Comparison of ENCODE assay signal across 8 cellular contexts in the genomic region with DNA sequence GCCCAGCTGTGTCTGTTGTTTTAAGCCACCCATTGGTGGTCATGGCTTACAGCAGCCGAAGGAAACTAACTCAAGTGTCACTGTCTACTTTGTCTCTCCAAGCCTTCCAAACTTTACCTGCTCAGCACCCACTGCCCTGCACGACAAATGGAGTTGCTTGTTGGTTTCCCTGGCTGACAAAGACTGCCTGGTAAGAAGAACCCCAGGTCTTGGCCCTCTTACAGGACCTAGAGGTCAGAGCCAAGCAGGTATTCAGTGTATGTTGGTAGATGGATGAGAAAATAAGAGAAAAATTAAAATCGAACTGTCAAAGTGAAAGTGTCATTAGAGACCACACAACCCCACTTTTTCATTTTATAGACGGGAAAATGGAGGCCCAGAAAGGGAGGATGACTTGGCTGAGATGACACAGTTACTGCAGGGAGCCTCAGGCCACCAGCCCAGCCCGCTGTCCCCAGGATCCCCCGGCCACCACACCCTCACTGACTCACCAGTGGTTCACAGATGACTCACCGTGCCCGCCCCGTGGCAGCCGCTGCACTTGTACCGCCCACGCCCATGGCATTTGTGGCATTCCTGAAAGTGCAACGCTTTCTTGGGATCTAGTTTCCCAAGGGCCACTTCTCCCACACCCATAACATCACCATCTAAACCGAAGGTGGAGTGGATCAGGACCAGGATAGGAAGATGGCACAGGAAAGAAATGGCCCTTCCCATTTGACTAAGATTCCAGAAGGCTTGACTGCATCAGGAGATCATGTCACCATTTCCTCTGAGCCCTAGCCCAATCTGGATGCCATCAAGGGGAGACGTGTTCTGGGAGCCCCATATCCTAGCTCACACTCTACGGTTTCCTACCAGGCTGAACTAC. TPM values are rescaled to one million over a fixed set of nuclear protein-coding genes. Genes with fewer than 3 reads are reported as not detected.
DNase-seq lines count a peak whose midpoint lies in the region; ATAC-seq and TF ChIP-seq lines count a peak whose summit lies in the region.

No MANE protein-coding gene starts in this region.

- DNase-seq in right cardiac atrium: peak in 2 of 3 donors; percentile 44 to 67
- DNase-seq in Right ventricle myocardium inferior (ENCODE audit: missing footprints): no peak
- DNase-seq in HL-60 (ENCODE audit: low read depth in 1 of 2, low spot score in 1 of 2): peak; percentile 13 to 24
- DNase-seq in activated CD4-positive, alpha-beta T cell treated with anti-CD3 and anti-CD28 coated beads, Interleukin-2, amount 50 U/mL, for 48 hours: peak; percentile 65 to 73
- peak; percentile 81 to 84 for DNase-seq in foreskin fibroblast
- DNase-seq in stimulated activated CD4-positive, alpha-beta T cell treated with anti-CD3 and anti-CD28 coated beads, Interleukin-4, amount 100 ng/mL, for 24 hours: peak; percentile 62
- no peak for DNase-seq in esophagus muscularis mucosa (ENCODE audit: extremely low spot score)
- no peak for DNase-seq in nephron progenitor cell

- H3K27ac Mint-ChIP-seq in nephron progenitor cell: no peak overlapping the region

- H3K4me3 Mint-ChIP-seq in nephron progenitor cell: no peak overlapping the region

- intact Hi-C loops in right cardiac atrium (cut with DNase I) (no loop called here), Right ventricle myocardium inferior (cut with DNase I) (no loop called here), esophagus muscularis mucosa (cut with DNase I) (no loop called here)

- TF ChIP-seq EP300 in esophagus muscularis mucosa (IDR thresholded peaks at IDR 0.05): no peak

- TF ChIP-seq CTCF in HL-60 (IDR thresholded peaks at IDR 0.05; ENCODE audit: insufficient read depth, low read length) (no peak), foreskin fibroblast (IDR thresholded peaks at IDR 0.05; ENCODE audit: low read depth, low read length) (no peak), esophagus muscularis mucosa (IDR thresholded peaks at IDR 0.05) (no peak), nephron progenitor cell (IDR thresholded peaks at IDR 0.05) (no peak)

- TF ChIP-seq POLR2A in esophagus muscularis mucosa (IDR thresholded peaks at IDR 0.05; ENCODE audit: low read depth): no peak

- H3K9me3 ChIP-seq in right cardiac atrium (ENCODE audit: control insufficient read depth, low read length): no peaks in the 10 kb centered on the region
- H3K9me3 ChIP-seq in esophagus muscularis mucosa: no peaks in the 10 kb centered on the region

- H3K4me3 ChIP-seq in right cardiac atrium (ENCODE audit: low read length) (no peak overlapping the region), HL-60 (replicated peaks; ENCODE audit: insufficient read depth, low read length) (no peak overlapping the region), foreskin fibroblast (ENCODE audit: low read depth in 1 of 2, low read length in 2 of 2) (no peak overlapping the region), esophagus muscularis mucosa (no peak overlapping the region)

- ATAC-seq in right cardiac atrium (peak in 1 of 2 donors; percentile 44), Right ventricle myocardium inferior (no peak)

- no peaks in the 10 kb centered on the region for H3K27me3 ChIP-seq in right cardiac atrium (ENCODE audit: control insufficient read depth, insufficient read depth)
- no peaks in the 10 kb centered on the region for H3K27me3 ChIP-seq in HL-60 (ENCODE audit: insufficient read depth, poor library complexity, severe bottlenecking)
- H3K27me3 ChIP-seq in esophagus muscularis mucosa: peaks cover 0 to 4% (median 0%) of the 10 kb centered on the region in 4 donors

- H3K27me3 Mint-ChIP-seq in nephron progenitor cell (ENCODE audit: low read depth, poor library complexity): peaks cover 8% of the 10 kb centered on the region

- H3K36me3 Mint-ChIP-seq in nephron progenitor cell (ENCODE audit: low read depth): no peaks in the 10 kb centered on the region

- H3K4me1 Mint-ChIP-seq in nephron progenitor cell: peaks cover 13% of the 10 kb centered on the region

- H3K4me1 ChIP-seq in right cardiac atrium (ENCODE audit: control insufficient read depth, insufficient read depth, low read length) (no peaks in the 10 kb centered on the region), esophagus muscularis mucosa (no peaks in the 10 kb centered on the region)

- no peak overlapping the region for H3K27ac ChIP-seq in right cardiac atrium (ENCODE audit: low read length)
- H3K27ac ChIP-seq in HL-60 (replicated peaks): no peak overlapping the region
- H3K27ac ChIP-seq in esophagus muscularis mucosa (replicated peaks in 1 of 4): no peak overlapping the region

- WGBS in right cardiac atrium: 82% methylated on average over 16 of the region's 16 CpGs
- 86% methylated on average over 14 of the region's 16 CpGs for WGBS in esophagus muscularis mucosa

- no peaks in the 10 kb centered on the region for H3K36me3 ChIP-seq in esophagus muscularis mucosa

- no peaks in the 10 kb centered on the region for H3K9me3 Mint-ChIP-seq in nephron progenitor cell

RNA-seq across cellular contexts. Expression of gene SSUH2, which starts 15.2 kb away (rescaled TPM):
- total RNA-seq in right cardiac atrium (1 to 10 TPM in 1 of 4 donors, under 1 TPM in 3; 0.51 to 1.4 (median 0.68) TPM), Right ventricle myocardium inferior (1.0 TPM), esophagus muscularis mucosa (1 to 10 TPM in 1 of 4 donors, under 1 TPM in 2, not detected in 1; 0.32 to 5.1 (median 0.66) TPM)
- 1.8 TPM for polyA plus RNA-seq in right cardiac atrium

Comparison
In these comparisons a context has a peak if more than half of its experiments do, and no peak if none do; other contexts are left out.
1. DNase-seq: peak in right cardiac atrium (2 of 3), HL-60 (2 of 2), activated CD4-positive, alpha-beta T cell treated with anti-CD3 and anti-CD28 coated beads, Interleukin-2, amount 50 U/mL, for 48 hours (2 of 2), foreskin fibroblast (2 of 2) and stimulated activated CD4-positive, alpha-beta T cell treated with anti-CD3 and anti-CD28 coated beads, Interleukin-4, amount 100 ng/mL, for 24 hours (single experiment); none in Right ventricle myocardium inferior (single experiment), esophagus muscularis mucosa (single experiment) and nephron progenitor cell (single experiment).